33 cellular contexts compared by ENCODE assay signal in genomic region chr5:6868816-6869215, GRCh38.
"Had no signal": no experiment of that assay in that cellular context is flagged by ENCODE, and none has a peak within 500 bp of the region (broad histone marks: within the 10 kb centered on the region; RNA-seq: fewer than 3 reads in every experiment).

No MANE protein-coding gene starts in this region.

- H3K9me3 Mint-ChIP-seq: activated B cell treated with CpG ODN at 0.5 μM for 24 hours; activated naive CD4-positive, alpha-beta T cell treated with anti-CD3 and anti-CD28 coated beads, Interleukin-2, amount 50 U/mL, for 24 hours; activated T-cell treated with anti-CD3 and anti-CD28 coated beads, Interleukin-2, amount 50 U/mL, for 24 hours had no signal

- H3K27me3 ChIP-seq: body of pancreas, breast epithelium had no signal

- H3K4me3 ChIP-seq: body of pancreas, breast epithelium, K562, PC-9 had no signal

- DNase-seq: activated B cell treated with CpG ODN at 0.5 μM for 24 hours; activated CD4-positive, alpha-beta T cell treated with anti-CD3 and anti-CD28 coated beads for 48 hours; activated CD4-positive, alpha-beta T cell treated with anti-CD3 and anti-CD28 coated beads, Interleukin-2, amount 50 U/mL, for 4 hours; activated CD4-positive, CD25-positive, alpha-beta regulatory T cell treated with anti-CD3 and anti-CD28 coated beads, Interleukin-2, amount 50 U/mL, for 72 hours; activated CD8-positive, alpha-beta T cell treated with anti-CD3 and anti-CD28 coated beads, Interleukin-2, amount 10 ng/mL, durations not matched to agents 7 days and 5 days; activated gamma-delta T cell; activated naive CD4-positive, alpha-beta T cell treated with Interleukin-2 at 50 U/mL for 16 hours; activated naive CD8-positive, alpha-beta T cell treated with anti-CD3 and anti-CD28 coated beads, Interleukin-2, amount 10 ng/mL, durations not matched to agents 7 days and 5 days; activated T-cell treated with anti-CD3 and anti-CD28 coated beads, Interleukin-2, amount 50 U/mL, for 24 hours; Karpas-422; NCI-H1105; NCI-H1417 treated with DMSO at 0.1 percent for 48 hours; NCI-H187 treated with DMSO at 0.1 percent for 48 hours; NCI-H2081; NCI-H345; NCI-H524 treated with DMSO at 0.1 percent for 48 hours; NCI-H748 treated with DMSO at 0.1 percent for 48 hours; NK-92 treated with Interleukin-12 subunit alpha and Interleukin-12 subunit beta, amount 100 ng/mL, for 24 hours; PC-9; SIG-M5; SW 1271; T-helper 1 cell; T-helper 2 cell; T-helper 9 cell had no signal

- H3K27ac ChIP-seq: body of pancreas, breast epithelium, PC-9, RWPE1, VCaP had no signal

- H2AFZ ChIP-seq: PC-9 had no signal

- H3K27ac Mint-ChIP-seq: activated B cell treated with CpG ODN at 0.5 μM for 24 hours; activated CD8-positive, alpha-beta T cell treated with anti-CD3 and anti-CD28 coated beads, Interleukin-2, amount 10 ng/mL, durations not matched to agents 7 days and 5 days; activated naive CD4-positive, alpha-beta T cell treated with anti-CD3 and anti-CD28 coated beads, Interleukin-2, amount 50 U/mL, for 24 hours; activated naive CD8-positive, alpha-beta T cell treated with anti-CD3 and anti-CD28 coated beads, Interleukin-2, amount 10 ng/mL, durations not matched to agents 7 days and 5 days; activated T-cell treated with anti-CD3 and anti-CD28 coated beads, Interleukin-2, amount 50 U/mL, for 24 hours; activated T-helper 2 cell treated with anti-CD3 and anti-CD28 coated beads, Interferon-gamma antibody, Interleukin-2, Interleukin-4, amounts not matched to agents 10 μg/mL and 5 μg/mL and 100 μg/mL, durations not matched to agents 14 hours and 24 hours and 36 hours had no signal

- H3K4me3 Mint-ChIP-seq: activated B cell treated with CpG ODN at 0.5 μM for 24 hours; activated CD8-positive, alpha-beta T cell treated with anti-CD3 and anti-CD28 coated beads, Interleukin-2, amount 10 ng/mL, durations not matched to agents 7 days and 5 days; activated naive CD4-positive, alpha-beta T cell treated with anti-CD3 and anti-CD28 coated beads, Interleukin-2, amount 50 U/mL, for 24 hours; activated naive CD8-positive, alpha-beta T cell treated with anti-CD3 and anti-CD28 coated beads, Interleukin-2, amount 10 ng/mL, durations not matched to agents 7 days and 5 days; activated T-cell treated with anti-CD3 and anti-CD28 coated beads, Interleukin-2, amount 50 U/mL, for 24 hours had no signal

- H3K4me2 ChIP-seq: PC-9 had no signal

- H3K36me3 ChIP-seq: breast epithelium had no signal

- ATAC-seq: activated CD8-positive, alpha-beta T cell treated with anti-CD3 and anti-CD28 coated beads, Interleukin-2, amount 10 ng/mL, durations not matched to agents 7 days and 5 days; body of pancreas; K562; Right ventricle myocardium inferior; SK-N-SH treated with all-trans-retinoic acid at 6 μM for 48 hours had no signal

- H3K27me3 Mint-ChIP-seq: activated B cell treated with CpG ODN at 0.5 μM for 24 hours; activated naive CD4-positive, alpha-beta T cell treated with anti-CD3 and anti-CD28 coated beads, Interleukin-2, amount 50 U/mL, for 24 hours; activated naive CD8-positive, alpha-beta T cell treated with anti-CD3 and anti-CD28 coated beads, Interleukin-2, amount 10 ng/mL, durations not matched to agents 7 days and 5 days; activated T-cell treated with anti-CD3 and anti-CD28 coated beads, Interleukin-2, amount 50 U/mL, for 24 hours had no signal

- H3K4me1 ChIP-seq: breast epithelium had no signal

- H3K9me3 ChIP-seq: body of pancreas, breast epithelium had no signal

- H3K4me1 Mint-ChIP-seq: activated B cell treated with CpG ODN at 0.5 μM for 24 hours; activated naive CD4-positive, alpha-beta T cell treated with anti-CD3 and anti-CD28 coated beads, Interleukin-2, amount 50 U/mL, for 24 hours; activated naive CD8-positive, alpha-beta T cell treated with anti-CD3 and anti-CD28 coated beads, Interleukin-2, amount 10 ng/mL, durations not matched to agents 7 days and 5 days had no signal

- H3K36me3 Mint-ChIP-seq: activated naive CD4-positive, alpha-beta T cell treated with anti-CD3 and anti-CD28 coated beads, Interleukin-2, amount 50 U/mL, for 24 hours; activated naive CD8-positive, alpha-beta T cell treated with anti-CD3 and anti-CD28 coated beads, Interleukin-2, amount 10 ng/mL, durations not matched to agents 7 days and 5 days had no signal
